Comparison of ENCODE assay signal across 32 cellular contexts in genomic region chr20:20641783-20642182, GRCh38.
"Had no signal": no experiment of that assay in that cellular context is flagged by ENCODE, and none has a peak within 500 bp of the region (broad histone marks: within the 10 kb centered on the region; RNA-seq: fewer than 3 reads in every experiment).

No MANE protein-coding gene starts in this region.

- H3K9me3 Mint-ChIP-seq: activated B cell treated with CpG ODN at 0.5 μM for 24 hours; activated CD4-positive, alpha-beta memory T cell treated with anti-CD3 and anti-CD28 coated beads for 36 hours; activated CD4-positive, alpha-beta T cell treated with anti-CD3 and anti-CD28 coated beads, Interleukin-2, amount 10 ng/mL, durations not matched to agents 24 days and 14 days; activated CD8-positive, alpha-beta T cell treated with anti-CD3 and anti-CD28 coated beads for 36 hours; activated naive CD4-positive, alpha-beta T cell treated with anti-CD3 and anti-CD28 coated beads for 36 hours; activated naive CD4-positive, alpha-beta T cell treated with anti-CD3 and anti-CD28 coated beads, Interleukin-2, amount 50 U/mL, for 72 hours; activated naive CD8-positive, alpha-beta T cell treated with anti-CD3 and anti-CD28 coated beads for 36 hours; activated T-cell treated with anti-CD3 and anti-CD28 coated beads, Interleukin-2, amount 50 U/mL, for 4 hours; activated T-cell treated with anti-CD3 and anti-CD28 coated beads, Interleukin-2, amount 50 U/mL, for 72 hours; activated T-helper 1 cell treated with anti-CD3 and anti-CD28 coated beads, Interleukin-12 subunit alpha, Interleukin-12 subunit beta, Interleukin-2, Interleukin-4 antibody, amounts not matched to agents 30 ng/mL and 10 ng/mL and 1 ng/mL, durations not matched to agents 14 hours and 24 hours and 36 hours; activated T-helper 17 cell treated with anti-CD3 and anti-CD28 coated beads, Interleukin-2, amount 50 U/mL, for 72 hours had no signal

- H3K27ac ChIP-seq: adrenal gland, body of pancreas, brain microvascular endothelial cell, breast epithelium, VCaP had no signal

- H3K36me3 ChIP-seq: adrenal gland, brain microvascular endothelial cell had no signal

- H3K27ac Mint-ChIP-seq: activated B cell treated with CpG ODN at 0.5 μM for 24 hours; activated CD4-positive, alpha-beta memory T cell treated with anti-CD3 and anti-CD28 coated beads for 36 hours; activated CD4-positive, alpha-beta T cell treated with anti-CD3 and anti-CD28 coated beads, Interleukin-2, amount 10 ng/mL, durations not matched to agents 24 days and 14 days; activated CD8-positive, alpha-beta T cell treated with anti-CD3 and anti-CD28 coated beads for 36 hours; activated naive CD4-positive, alpha-beta T cell treated with anti-CD3 and anti-CD28 coated beads for 36 hours; activated naive CD4-positive, alpha-beta T cell treated with anti-CD3 and anti-CD28 coated beads, Interleukin-2, amount 50 U/mL, for 72 hours; activated naive CD8-positive, alpha-beta T cell treated with anti-CD3 and anti-CD28 coated beads for 36 hours; activated T-cell treated with anti-CD3 and anti-CD28 coated beads, Interleukin-2, amount 50 U/mL, for 72 hours; activated T-helper 1 cell treated with anti-CD3 and anti-CD28 coated beads, Interleukin-12 subunit alpha, Interleukin-12 subunit beta, Interleukin-2, Interleukin-4 antibody, amounts not matched to agents 30 ng/mL and 10 ng/mL and 1 ng/mL, durations not matched to agents 14 hours and 24 hours and 36 hours; activated T-helper 17 cell treated with anti-CD3 and anti-CD28 coated beads, Interleukin-2, amount 50 U/mL, for 72 hours; T-helper 17 cell had no signal

- H3K4me1 ChIP-seq: adrenal gland, body of pancreas, breast epithelium had no signal

- DNase-seq: activated B cell treated with CpG ODN at 0.5 μM for 24 hours; activated CD4-positive, alpha-beta memory T cell treated with anti-CD3 and anti-CD28 coated beads for 36 hours; activated CD4-positive, alpha-beta T cell treated with anti-CD3 and anti-CD28 coated beads for 4 hours; activated CD4-positive, alpha-beta T cell treated with anti-CD3 and anti-CD28 coated beads, Interleukin-2, amount 10 ng/mL, durations not matched to agents 24 days and 14 days; activated CD4-positive, alpha-beta T cell treated with anti-CD3 and anti-CD28 coated beads, Interleukin-2, amount 50 U/mL, for 1 hour; activated CD4-positive, alpha-beta T cell treated with anti-CD3 and anti-CD28 coated beads, Interleukin-2, amount 50 U/mL, for 4 hours; activated CD4-positive, CD25-positive, alpha-beta regulatory T cell treated with anti-CD3 and anti-CD28 coated beads, Interleukin-2, amount 50 U/mL, for 72 hours; activated CD8-positive, alpha-beta memory T cell treated with anti-CD3 and anti-CD28 coated beads, Interleukin-2, amount 50 U/mL, for 4 hours; activated CD8-positive, alpha-beta T cell treated with anti-CD3 and anti-CD28 coated beads for 36 hours; activated effector memory CD4-positive, alpha-beta T cell treated with anti-CD3 and anti-CD28 coated beads, Interleukin-2, amount 50 U/mL, for 16 hours; activated gamma-delta T cell treated with Interleukin-2 at 50 U/mL for 16 hours; activated naive CD4-positive, alpha-beta T cell; activated naive CD4-positive, alpha-beta T cell treated with anti-CD3 and anti-CD28 coated beads for 36 hours; activated naive CD4-positive, alpha-beta T cell treated with anti-CD3 and anti-CD28 coated beads, Interleukin-2, amount 50 U/mL, for 16 hours; activated naive CD8-positive, alpha-beta T cell treated with anti-CD3 and anti-CD28 coated beads for 36 hours; activated T-cell treated with anti-CD3 and anti-CD28 coated beads for 4 hours; activated T-cell treated with anti-CD3 and anti-CD28 coated beads, Interleukin-2, amount 50 U/mL, for 1 hour; activated T-cell treated with anti-CD3 and anti-CD28 coated beads, Interleukin-2, amount 50 U/mL, for 4 hours; activated T-cell treated with anti-CD3 and anti-CD28 coated beads, Interleukin-2, amount 50 U/mL, for 72 hours; adrenal gland; amniotic stem cell; aorta; body of pancreas; brain microvascular endothelial cell; central memory CD4-positive, alpha-beta T cell; T-helper 17 cell; T-helper 9 cell had no signal

- H3K27me3 Mint-ChIP-seq: activated B cell treated with CpG ODN at 0.5 μM for 24 hours; activated CD4-positive, alpha-beta memory T cell treated with anti-CD3 and anti-CD28 coated beads for 36 hours; activated CD4-positive, alpha-beta T cell treated with anti-CD3 and anti-CD28 coated beads, Interleukin-2, amount 10 ng/mL, durations not matched to agents 24 days and 14 days; activated CD8-positive, alpha-beta T cell treated with anti-CD3 and anti-CD28 coated beads for 36 hours; activated naive CD8-positive, alpha-beta T cell treated with anti-CD3 and anti-CD28 coated beads for 36 hours; activated T-helper 17 cell treated with anti-CD3 and anti-CD28 coated beads, Interleukin-2, amount 50 U/mL, for 72 hours; T-helper 17 cell had no signal

- ATAC-seq: activated CD8-positive, alpha-beta T cell treated with anti-CD3 and anti-CD28 coated beads for 36 hours; activated naive CD4-positive, alpha-beta T cell treated with anti-CD3 and anti-CD28 coated beads, Interleukin-2, amount 50 U/mL, for 72 hours; activated T-cell treated with anti-CD3 and anti-CD28 coated beads, Interleukin-2, amount 50 U/mL, for 4 hours; activated T-cell treated with anti-CD3 and anti-CD28 coated beads, Interleukin-2, amount 50 U/mL, for 72 hours; activated T-helper 17 cell treated with anti-CD3 and anti-CD28 coated beads, Interleukin-2, amount 50 U/mL, for 72 hours; body of pancreas; T-helper 17 cell had no signal

- H3K9me3 ChIP-seq: adrenal gland, body of pancreas, breast epithelium had no signal

- H3K27me3 ChIP-seq: adrenal gland, body of pancreas, brain microvascular endothelial cell, breast epithelium had no signal

- H3K4me1 Mint-ChIP-seq: activated T-helper 17 cell treated with anti-CD3 and anti-CD28 coated beads, Interleukin-2, amount 50 U/mL, for 72 hours had no signal

- H3K4me3 Mint-ChIP-seq: activated B cell treated with CpG ODN at 0.5 μM for 24 hours; activated CD4-positive, alpha-beta memory T cell treated with anti-CD3 and anti-CD28 coated beads for 36 hours; activated CD4-positive, alpha-beta T cell treated with anti-CD3 and anti-CD28 coated beads, Interleukin-2, amount 10 ng/mL, durations not matched to agents 24 days and 14 days; activated CD8-positive, alpha-beta T cell treated with anti-CD3 and anti-CD28 coated beads for 36 hours; activated naive CD4-positive, alpha-beta T cell treated with anti-CD3 and anti-CD28 coated beads for 36 hours; activated naive CD8-positive, alpha-beta T cell treated with anti-CD3 and anti-CD28 coated beads for 36 hours; activated T-cell treated with anti-CD3 and anti-CD28 coated beads, Interleukin-2, amount 50 U/mL, for 4 hours; activated T-cell treated with anti-CD3 and anti-CD28 coated beads, Interleukin-2, amount 50 U/mL, for 72 hours; activated T-helper 1 cell treated with anti-CD3 and anti-CD28 coated beads, Interleukin-12 subunit alpha, Interleukin-12 subunit beta, Interleukin-2, Interleukin-4 antibody, amounts not matched to agents 30 ng/mL and 10 ng/mL and 1 ng/mL, durations not matched to agents 14 hours and 24 hours and 36 hours; activated T-helper 17 cell treated with anti-CD3 and anti-CD28 coated beads, Interleukin-2, amount 50 U/mL, for 72 hours; T-helper 17 cell had no signal

- H3K4me3 ChIP-seq: adrenal gland, body of pancreas, breast epithelium had no signal
